20 cellular contexts compared by ENCODE assay signal in genomic region chr12:108029081-108029790, GRCh38.
"Had no signal": no experiment of that assay in that cellular context is flagged by ENCODE, and none has a peak within 500 bp of the region (broad histone marks: within the 10 kb centered on the region; RNA-seq: fewer than 3 reads in every experiment).

No MANE protein-coding gene starts in this region.

- H3K27ac Mint-ChIP-seq: activated B cell treated with CpG ODN at 0.5 μM for 24 hours; activated CD4-positive, alpha-beta memory T cell treated with anti-CD3 and anti-CD28 coated beads for 36 hours; activated CD4-positive, alpha-beta T cell treated with anti-CD3 and anti-CD28 coated beads, Interleukin-2, amount 10 ng/mL, durations not matched to agents 7 days and 5 days; activated naive CD8-positive, alpha-beta T cell; IgD-negative memory B cell; T-helper 1 cell treated with Interleukin-12 subunit alpha and Interleukin-12 subunit beta and Interleukin-4 antibody, amounts not matched to agents 30 μg/mL and 1 μg/mL, for 36 hours had no signal

- H3K9me3 Mint-ChIP-seq: activated B cell treated with CpG ODN at 0.5 μM for 24 hours; activated CD4-positive, alpha-beta memory T cell treated with anti-CD3 and anti-CD28 coated beads for 36 hours; activated CD4-positive, alpha-beta T cell treated with anti-CD3 and anti-CD28 coated beads, Interleukin-2, amount 10 ng/mL, durations not matched to agents 7 days and 5 days; activated T-cell treated with anti-CD3 and anti-CD28 coated beads, Interleukin-2, amount 50 U/mL, for 4 hours; IgD-negative memory B cell; T-helper 1 cell treated with Interleukin-12 subunit alpha and Interleukin-12 subunit beta and Interleukin-4 antibody, amounts not matched to agents 30 μg/mL and 1 μg/mL, for 36 hours had no signal

- ATAC-seq: activated T-cell treated with anti-CD3 and anti-CD28 coated beads, Interleukin-2, amount 50 U/mL, for 4 hours; PC-3 had no signal

- H3K36me3 Mint-ChIP-seq: activated CD4-positive, alpha-beta memory T cell treated with anti-CD3 and anti-CD28 coated beads for 36 hours; activated naive CD8-positive, alpha-beta T cell had no signal

- H3K4me1 Mint-ChIP-seq: activated B cell treated with CpG ODN at 0.5 μM for 24 hours had no signal

- H3K4me3 Mint-ChIP-seq: activated B cell treated with CpG ODN at 0.5 μM for 24 hours; activated CD4-positive, alpha-beta memory T cell treated with anti-CD3 and anti-CD28 coated beads for 36 hours; activated CD4-positive, alpha-beta T cell treated with anti-CD3 and anti-CD28 coated beads, Interleukin-2, amount 10 ng/mL, durations not matched to agents 7 days and 5 days; activated naive CD8-positive, alpha-beta T cell; activated T-cell treated with anti-CD3 and anti-CD28 coated beads, Interleukin-2, amount 50 U/mL, for 4 hours; IgD-negative memory B cell; T-helper 1 cell treated with Interleukin-12 subunit alpha and Interleukin-12 subunit beta and Interleukin-4 antibody, amounts not matched to agents 30 μg/mL and 1 μg/mL, for 36 hours had no signal

- DNase-seq: activated B cell treated with CpG ODN at 0.5 μM for 24 hours; activated CD4-positive, alpha-beta memory T cell treated with anti-CD3 and anti-CD28 coated beads for 36 hours; activated CD4-positive, alpha-beta T cell treated with anti-CD3 and anti-CD28 coated beads, Interleukin-2, amount 10 ng/mL, durations not matched to agents 7 days and 5 days; activated CD8-positive, alpha-beta memory T cell treated with anti-CD3 and anti-CD28 coated beads for 24 hours; activated effector memory CD4-positive, alpha-beta T cell treated with anti-CD3 and anti-CD28 coated beads, Interleukin-2, amount 50 U/mL, for 16 hours; activated naive CD4-positive, alpha-beta T cell treated with Interleukin-2 at 50 U/mL for 16 hours; activated T-cell treated with anti-CD3 and anti-CD28 coated beads, Interleukin-2, amount 50 U/mL, for 4 hours; KG1; NCI-H1092; NCI-H1417; NCI-H1930; NCI-H2171; NCI-H345; NCI-H510A; NCI-H526 treated with DMSO at 0.1 percent for 48 hours; PC-3; SHP77 treated with DMSO at 0.1 percent for 48 hours had no signal
